In the genomic region with DNA sequence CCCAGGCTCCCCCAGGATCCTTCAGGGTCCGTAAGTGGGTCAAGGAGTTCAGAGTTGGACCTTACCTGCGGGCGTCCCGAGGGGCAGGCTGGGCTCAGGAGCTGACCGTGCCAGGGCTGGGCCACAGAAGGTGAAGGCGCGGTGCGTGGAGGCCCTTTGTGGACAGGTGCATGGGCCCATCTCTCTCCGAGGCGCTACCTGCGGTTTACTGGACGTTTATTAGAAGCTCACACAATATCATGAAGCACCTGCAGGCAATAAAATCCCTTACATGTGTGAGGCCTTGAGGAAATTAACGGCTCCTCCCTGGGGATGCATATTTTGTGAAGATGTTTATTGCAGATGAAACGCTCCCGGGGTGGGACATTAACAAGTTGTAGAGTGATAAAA, we compare ENCODE assay signal across 20 cellular contexts.
DNase-seq lines count a peak whose midpoint lies in the region; ATAC-seq and TF ChIP-seq lines count a peak whose summit lies in the region.
"Had no signal": no experiment of that assay in that cellular context is flagged by ENCODE, and none has a peak within 500 bp of the region (broad histone marks: within the 10 kb centered on the region; RNA-seq: fewer than 3 reads in every experiment).

No MANE protein-coding gene starts in this region.

- H3K27me3 ChIP-seq in right atrium auricular region (no peaks in the 10 kb centered on the region), lower lobe of right lung (ENCODE audit: low read depth) (peaks cover 22% of the 10 kb centered on the region), thyroid gland (no peaks in the 10 kb centered on the region)
- H3K27me3 ChIP-seq in CD4-positive, alpha-beta T cell (ENCODE audit: control insufficient read depth, insufficient read depth, low read length) = no peaks in the 10 kb centered on the region
- H3K27me3 ChIP-seq: vagina had no signal

- H3K4me3 Mint-ChIP-seq in T-helper 17 cell = no peak overlapping the region
- H3K4me3 Mint-ChIP-seq in CD4-positive, alpha-beta T cell = no peak overlapping the region
- H3K4me3 Mint-ChIP-seq: activated naive CD8-positive, alpha-beta T cell treated with anti-CD3 and anti-CD28 coated beads for 36 hours; effector memory CD8-positive, alpha-beta T cell; T-cell had no signal

- no peak for TF ChIP-seq CTCF in right atrium auricular region (IDR thresholded peaks at IDR 0.05)
- no peak for TF ChIP-seq CTCF in lower lobe of right lung (IDR thresholded peaks at IDR 0.05)
- TF ChIP-seq CTCF in CD4-positive, alpha-beta T cell (IDR thresholded peaks at IDR 0.05) = no peak
- no peak for TF ChIP-seq CTCF in thyroid gland (IDR thresholded peaks at IDR 0.05)
- no peak for TF ChIP-seq CTCF in coronary artery (IDR thresholded peaks at IDR 0.05)

- POLR2A ChIA-PET in CD4-positive, alpha-beta T cell (lab: Charles Lee) = no interaction called here

- CTCF ChIA-PET in CD4-positive, alpha-beta T cell (lab: Charles Lee) = no interaction called here

- no peaks in the 10 kb centered on the region for H3K36me3 ChIP-seq in right atrium auricular region
- H3K36me3 ChIP-seq in lower lobe of right lung = no peaks in the 10 kb centered on the region
- H3K36me3 ChIP-seq in thyroid gland = no peaks in the 10 kb centered on the region
- H3K36me3 ChIP-seq: BLaER1 treated with 17β-estradiol and CSF1 and Interleukin-3, amounts not matched to agents 10 nM and 100 nM; left ventricle myocardium inferior; vagina had no signal

- WGBS in thyroid gland, 2 donors = 64 to 68% methylated on average over 15 of the region's 15 CpGs

- no peak for TF ChIP-seq POLR2A in thyroid gland (IDR thresholded peaks at IDR 0.05)

- H3K4me1 ChIP-seq in right atrium auricular region (peaks cover 0 to 14% of the 10 kb centered on the region in 2 donors), lower lobe of right lung (peaks cover 10% of the 10 kb centered on the region), thyroid gland (no peaks in the 10 kb centered on the region)

- ATAC-seq in Right ventricle myocardium inferior (no peak), T-helper 17 cell (no peak), lower lobe of right lung (no peak)
- ATAC-seq in CD4-positive, alpha-beta T cell (ENCODE audit: poor library complexity) = no peak
- ATAC-seq: effector memory CD8-positive, alpha-beta T cell; T-cell had no signal

- H3K9me3 Mint-ChIP-seq in CD4-positive, alpha-beta T cell = no peaks in the 10 kb centered on the region
- H3K9me3 Mint-ChIP-seq: activated naive CD8-positive, alpha-beta T cell treated with anti-CD3 and anti-CD28 coated beads for 36 hours; activated T-helper 2 cell treated with anti-CD3 and anti-CD28 coated beads, Interferon-gamma antibody, Interleukin-2, Interleukin-4, amounts not matched to agents 10 μg/mL and 5 μg/mL and 100 μg/mL, durations not matched to agents 14 hours and 24 hours and 36 hours; effector memory CD8-positive, alpha-beta T cell; T-cell had no signal

- H3K4me1 Mint-ChIP-seq in T-helper 17 cell = peaks cover 4% of the 10 kb centered on the region
- H3K4me1 Mint-ChIP-seq in CD4-positive, alpha-beta T cell (ENCODE audit: low read depth) = no peaks in the 10 kb centered on the region
- H3K4me1 Mint-ChIP-seq: activated naive CD8-positive, alpha-beta T cell treated with anti-CD3 and anti-CD28 coated beads for 36 hours had no signal

- H3K9me3 ChIP-seq in right atrium auricular region (no peaks in the 10 kb centered on the region), T-helper 17 cell (ENCODE audit: control insufficient read depth, low read length, poor library complexity, severe bottlenecking) (no peaks in the 10 kb centered on the region), lower lobe of right lung (no peaks in the 10 kb centered on the region), thyroid gland (no peaks in the 10 kb centered on the region)
- H3K9me3 ChIP-seq in CD4-positive, alpha-beta T cell (ENCODE audit: control insufficient read depth, low read length) = no peaks in the 10 kb centered on the region
- H3K9me3 ChIP-seq: BLaER1 treated with 17β-estradiol and CSF1 and Interleukin-3, amounts not matched to agents 10 nM and 100 nM; left ventricle myocardium inferior; vagina had no signal

- DNase-seq in Right ventricle myocardium inferior (ENCODE audit: missing footprints) (peak; percentile 37), right atrium auricular region (ENCODE audit: low spot score) (no peak), T-helper 17 cell (no peak), lower lobe of right lung (peak; percentile 49), NCI-H510A treated with DMSO at 0.1 percent for 48 hours (lab: John Stamatoyannopoulos, UW) (no peak), thyroid gland (no peak), coronary artery (ENCODE audit: low spot score) (no peak)
- DNase-seq in CD4-positive, alpha-beta T cell = no peak
- DNase-seq: activated CD8-positive, alpha-beta memory T cell treated with anti-CD3 and anti-CD28 coated beads, Interleukin-2, amount 50 U/mL, for 4 hours; activated naive CD8-positive, alpha-beta T cell treated with anti-CD3 and anti-CD28 coated beads for 36 hours; effector memory CD8-positive, alpha-beta T cell; KBM-7; left ventricle myocardium inferior; NCI-H2081 treated with DMSO at 0.1 percent for 48 hours; NCI-H524; nucleus accumbens; T-cell had no signal

- peaks cover 3% of the 10 kb centered on the region for H3K36me3 Mint-ChIP-seq in T-helper 17 cell (ENCODE audit: low read depth)
- no peaks in the 10 kb centered on the region for H3K36me3 Mint-ChIP-seq in CD4-positive, alpha-beta T cell (ENCODE audit: low read depth)
- H3K36me3 Mint-ChIP-seq: activated naive CD8-positive, alpha-beta T cell treated with anti-CD3 and anti-CD28 coated beads for 36 hours; T-cell had no signal

- no peak overlapping the region for H3K4me3 ChIP-seq in right atrium auricular region
- no peak overlapping the region for H3K4me3 ChIP-seq in lower lobe of right lung
- no peak overlapping the region for H3K4me3 ChIP-seq in thyroid gland (replicated peaks in 1 of 3)
- H3K4me3 ChIP-seq in coronary artery = no peak overlapping the region
- H3K4me3 ChIP-seq: BLaER1 treated with 17β-estradiol and CSF1 and Interleukin-3, amounts not matched to agents 10 nM and 100 nM; left ventricle myocardium inferior; vagina had no signal

- intact Hi-C loops in Right ventricle myocardium inferior (cut with DNase I) = no loop called here
- intact Hi-C loops in lower lobe of right lung (cut with DNase I) = no loop called here
- intact Hi-C loops in CD4-positive, alpha-beta T cell (cut with DNase I, micrococcal nuclease) = no loop called here
- intact Hi-C loops in thyroid gland (cut with DNase I) = no loop called here

- peaks cover 53% of the 10 kb centered on the region for H3K27me3 Mint-ChIP-seq in T-helper 17 cell
- peaks cover 15% of the 10 kb centered on the region for H3K27me3 Mint-ChIP-seq in CD4-positive, alpha-beta T cell

- H3K27ac Mint-ChIP-seq in T-helper 17 cell = peak overlapping the region; percentile 43
- no peak overlapping the region for H3K27ac Mint-ChIP-seq in CD4-positive, alpha-beta T cell
- H3K27ac Mint-ChIP-seq: activated naive CD8-positive, alpha-beta T cell treated with anti-CD3 and anti-CD28 coated beads for 36 hours; activated T-helper 2 cell treated with anti-CD3 and anti-CD28 coated beads, Interferon-gamma antibody, Interleukin-2, Interleukin-4, amounts not matched to agents 10 μg/mL and 5 μg/mL and 100 μg/mL, durations not matched to agents 14 hours and 24 hours and 36 hours; effector memory CD8-positive, alpha-beta T cell; T-cell had no signal

- H3K27ac ChIP-seq in right atrium auricular region (no peak overlapping the region), lower lobe of right lung (peak overlapping the region; percentile 58), thyroid gland (no peak overlapping the region), coronary artery (no peak overlapping the region)
- no peak overlapping the region for H3K27ac ChIP-seq in CD4-positive, alpha-beta T cell (ENCODE audit: low read depth, low read length)
- H3K27ac ChIP-seq: vagina had no signal

Comparison
In these comparisons a context has a peak if more than half of its experiments do, and no peak if none do; other contexts are left out.
1. DNase-seq: peak in Right ventricle myocardium inferior (single experiment) and lower lobe of right lung (single experiment); none in right atrium auricular region (single experiment), T-helper 17 cell (0 of 3), NCI-H510A treated with DMSO at 0.1 percent for 48 hours (single experiment), CD4-positive, alpha-beta T cell (0 of 10), thyroid gland (0 of 2) and coronary artery (single experiment).